34 cellular contexts compared by ENCODE assay signal in genomic region chr14:92931681-92932447, GRCh38. TPM values are rescaled to one million over a fixed set of nuclear protein-coding genes. Genes with fewer than 3 reads are reported as not detected.
"Had no signal": no experiment of that assay in that cellular context is flagged by ENCODE, and none has a peak within 500 bp of the region (broad histone marks: within the 10 kb centered on the region; RNA-seq: fewer than 3 reads in every experiment).

No MANE protein-coding gene starts in this region.

- H3K36me3 ChIP-seq: brain microvascular endothelial cell had no signal

- H3K27ac ChIP-seq: brain microvascular endothelial cell, esophagus muscularis mucosa, foreskin keratinocyte, heart left ventricle, lower lobe of right lung, VCaP had no signal

- H3K4me3 ChIP-seq: esophagus muscularis mucosa, heart left ventricle, lower lobe of right lung, skin epidermis, tibial nerve had no signal

- H3K9me3 Mint-ChIP-seq: activated CD4-positive, alpha-beta memory T cell treated with anti-CD3 and anti-CD28 coated beads for 36 hours; activated CD4-positive, alpha-beta T cell treated with anti-CD3 and anti-CD28 coated beads, Interleukin-2, amount 10 ng/mL, durations not matched to agents 24 days and 14 days; activated naive CD4-positive, alpha-beta T cell treated with anti-CD3 and anti-CD28 coated beads, Interleukin-2, amount 10 ng/mL, durations not matched to agents 7 days and 5 days; activated naive CD8-positive, alpha-beta T cell treated with anti-CD3 and anti-CD28 coated beads, Interleukin-2, amount 10 ng/mL, durations not matched to agents 7 days and 5 days; activated T-helper 1 cell treated with anti-CD3 and anti-CD28 coated beads, Interleukin-12 subunit alpha, Interleukin-12 subunit beta, Interleukin-2, Interleukin-4 antibody, amounts not matched to agents 30 ng/mL and 10 ng/mL and 1 ng/mL, durations not matched to agents 14 hours and 24 hours and 36 hours; endodermal cell; natural killer cell treated with Interleukin-12 subunit alpha and Interleukin-12 subunit beta and Interleukin-15 and Interleukin-18, amount 100 ng/mL, for 72 hours; stimulated activated memory B cell treated with anti-CD40 and anti-IgM and Interleukin-4, amounts not matched to agents 10 μg/mL and 1 μg/mL and 100 μg/mL, for 72 hours; stimulated activated naive CD8-positive, alpha-beta T cell treated with anti-CD3 and anti-CD28 coated beads, Interleukin-15, amount 100 ng/mL, for 72 hours had no signal

- H3K27me3 ChIP-seq: esophagus muscularis mucosa, foreskin keratinocyte, heart left ventricle, tibial nerve had no signal

- H3K9me3 ChIP-seq: esophagus muscularis mucosa, heart left ventricle, lower lobe of right lung, tibial nerve had no signal

- DNase-seq: activated CD4-positive, alpha-beta memory T cell treated with anti-CD3 and anti-CD28 coated beads for 36 hours; activated CD4-positive, alpha-beta T cell treated with anti-CD3 and anti-CD28 coated beads, Interleukin-2, amount 10 ng/mL, durations not matched to agents 24 days and 14 days; activated CD8-positive, alpha-beta memory T cell treated with anti-CD3 and anti-CD28 coated beads, Interleukin-2, amount 50 U/mL, for 4 hours; activated effector memory CD4-positive, alpha-beta T cell treated with anti-CD3 and anti-CD28 coated beads, Interleukin-2, amount 50 U/mL, for 16 hours; activated naive CD4-positive, alpha-beta T cell treated with anti-CD3 and anti-CD28 coated beads, Interleukin-2, amount 10 ng/mL, durations not matched to agents 7 days and 5 days; activated naive CD8-positive, alpha-beta T cell treated with anti-CD3 and anti-CD28 coated beads, Interleukin-2, amount 10 ng/mL, durations not matched to agents 7 days and 5 days; activated T-cell treated with anti-CD3 and anti-CD28 coated beads, Interleukin-2, amount 50 U/mL, for 1 hour; brain microvascular endothelial cell; caudate nucleus; endodermal cell; hypothalamus; lower lobe of right lung; mesendoderm; stimulated activated CD4-positive, alpha-beta T cell treated with anti-CD3 and anti-CD28 coated beads, Interleukin-4, amount 100 ng/mL, for 24 hours; stimulated activated naive CD8-positive, alpha-beta T cell treated with anti-CD3 and anti-CD28 coated beads, Interleukin-15, amount 100 ng/mL, for 72 hours; substantia nigra had no signal

- H3K27me3 Mint-ChIP-seq: activated CD4-positive, alpha-beta memory T cell treated with anti-CD3 and anti-CD28 coated beads for 36 hours; activated CD4-positive, alpha-beta T cell treated with anti-CD3 and anti-CD28 coated beads, Interleukin-2, amount 10 ng/mL, durations not matched to agents 24 days and 14 days; activated naive CD4-positive, alpha-beta T cell treated with anti-CD3 and anti-CD28 coated beads, Interleukin-2, amount 10 ng/mL, durations not matched to agents 7 days and 5 days; activated naive CD8-positive, alpha-beta T cell treated with anti-CD3 and anti-CD28 coated beads, Interleukin-2, amount 10 ng/mL, durations not matched to agents 7 days and 5 days; natural killer cell treated with Interleukin-12 subunit alpha and Interleukin-12 subunit beta and Interleukin-15 and Interleukin-18, amount 100 ng/mL, for 72 hours; stimulated activated memory B cell treated with anti-CD40 and anti-IgM and Interleukin-4, amounts not matched to agents 10 μg/mL and 1 μg/mL and 100 μg/mL, for 72 hours; stimulated activated naive CD8-positive, alpha-beta T cell treated with anti-CD3 and anti-CD28 coated beads, Interleukin-15, amount 100 ng/mL, for 72 hours had no signal

- H3K27ac Mint-ChIP-seq: activated CD4-positive, alpha-beta memory T cell treated with anti-CD3 and anti-CD28 coated beads for 36 hours; activated CD4-positive, alpha-beta T cell treated with anti-CD3 and anti-CD28 coated beads, Interleukin-2, amount 10 ng/mL, durations not matched to agents 24 days and 14 days; activated naive CD4-positive, alpha-beta T cell treated with anti-CD3 and anti-CD28 coated beads, Interleukin-2, amount 10 ng/mL, durations not matched to agents 7 days and 5 days; activated naive CD8-positive, alpha-beta T cell treated with anti-CD3 and anti-CD28 coated beads, Interleukin-2, amount 10 ng/mL, durations not matched to agents 7 days and 5 days; activated T-helper 1 cell treated with anti-CD3 and anti-CD28 coated beads, Interleukin-12 subunit alpha, Interleukin-12 subunit beta, Interleukin-2, Interleukin-4 antibody, amounts not matched to agents 30 ng/mL and 10 ng/mL and 1 ng/mL, durations not matched to agents 14 hours and 24 hours and 36 hours; endodermal cell; natural killer cell treated with Interleukin-12 subunit alpha and Interleukin-12 subunit beta and Interleukin-15 and Interleukin-18, amount 100 ng/mL, for 72 hours; stimulated activated memory B cell treated with anti-CD40 and anti-IgM and Interleukin-4, amounts not matched to agents 10 μg/mL and 1 μg/mL and 100 μg/mL, for 72 hours had no signal

- H3K4me3 Mint-ChIP-seq: activated CD4-positive, alpha-beta memory T cell treated with anti-CD3 and anti-CD28 coated beads for 36 hours; activated CD4-positive, alpha-beta T cell treated with anti-CD3 and anti-CD28 coated beads, Interleukin-2, amount 10 ng/mL, durations not matched to agents 24 days and 14 days; activated naive CD4-positive, alpha-beta T cell treated with anti-CD3 and anti-CD28 coated beads, Interleukin-2, amount 10 ng/mL, durations not matched to agents 7 days and 5 days; activated naive CD8-positive, alpha-beta T cell treated with anti-CD3 and anti-CD28 coated beads, Interleukin-2, amount 10 ng/mL, durations not matched to agents 7 days and 5 days; activated T-helper 1 cell treated with anti-CD3 and anti-CD28 coated beads, Interleukin-12 subunit alpha, Interleukin-12 subunit beta, Interleukin-2, Interleukin-4 antibody, amounts not matched to agents 30 ng/mL and 10 ng/mL and 1 ng/mL, durations not matched to agents 14 hours and 24 hours and 36 hours; endodermal cell; natural killer cell treated with Interleukin-12 subunit alpha and Interleukin-12 subunit beta and Interleukin-15 and Interleukin-18, amount 100 ng/mL, for 72 hours; stimulated activated memory B cell treated with anti-CD40 and anti-IgM and Interleukin-4, amounts not matched to agents 10 μg/mL and 1 μg/mL and 100 μg/mL, for 72 hours; stimulated activated naive CD8-positive, alpha-beta T cell treated with anti-CD3 and anti-CD28 coated beads, Interleukin-15, amount 100 ng/mL, for 72 hours had no signal

- H3K4me1 ChIP-seq: esophagus muscularis mucosa, heart left ventricle, lower lobe of right lung had no signal

- H3K36me3 Mint-ChIP-seq: activated CD4-positive, alpha-beta memory T cell treated with anti-CD3 and anti-CD28 coated beads for 36 hours; activated naive CD4-positive, alpha-beta T cell treated with anti-CD3 and anti-CD28 coated beads, Interleukin-2, amount 10 ng/mL, durations not matched to agents 7 days and 5 days; activated naive CD8-positive, alpha-beta T cell treated with anti-CD3 and anti-CD28 coated beads, Interleukin-2, amount 10 ng/mL, durations not matched to agents 7 days and 5 days; natural killer cell treated with Interleukin-12 subunit alpha and Interleukin-12 subunit beta and Interleukin-15 and Interleukin-18, amount 100 ng/mL, for 72 hours had no signal

- H3K4me1 Mint-ChIP-seq: activated CD4-positive, alpha-beta T cell treated with anti-CD3 and anti-CD28 coated beads, Interleukin-2, amount 10 ng/mL, durations not matched to agents 24 days and 14 days; activated naive CD4-positive, alpha-beta T cell treated with anti-CD3 and anti-CD28 coated beads, Interleukin-2, amount 10 ng/mL, durations not matched to agents 7 days and 5 days; activated naive CD8-positive, alpha-beta T cell treated with anti-CD3 and anti-CD28 coated beads, Interleukin-2, amount 10 ng/mL, durations not matched to agents 7 days and 5 days; endodermal cell; stimulated activated naive CD8-positive, alpha-beta T cell treated with anti-CD3 and anti-CD28 coated beads, Interleukin-15, amount 100 ng/mL, for 72 hours had no signal

RNA-seq across cellular contexts. Expression of gene CHGA, which starts 8.9 kb away (rescaled TPM):
- total RNA-seq: activated CD4-positive, alpha-beta memory T cell treated with anti-CD3 and anti-CD28 coated beads for 36 hours; activated CD4-positive, alpha-beta T cell treated with anti-CD3 and anti-CD28 coated beads, Interleukin-2, amount 10 ng/mL, durations not matched to agents 24 days and 14 days; activated CD8-positive, alpha-beta memory T cell treated with anti-CD3 and anti-CD28 coated beads for 36 hours; activated naive CD8-positive, alpha-beta T cell treated with anti-CD3 and anti-CD28 coated beads, Interleukin-2, amount 10 ng/mL, durations not matched to agents 7 days and 5 days; activated T-helper 1 cell treated with anti-CD3 and anti-CD28 coated beads, Interleukin-12 subunit alpha, Interleukin-12 subunit beta, Interleukin-2, Interleukin-4 antibody, amounts not matched to agents 30 ng/mL and 10 ng/mL and 1 ng/mL, durations not matched to agents 14 hours and 24 hours and 36 hours; astrocyte; foreskin keratinocyte; heart left ventricle; kidney epithelial cell; mononuclear cell; natural killer cell treated with Interleukin-12 subunit alpha and Interleukin-12 subunit beta and Interleukin-15 and Interleukin-18, amount 100 ng/mL, for 72 hours; osteoblast; renal cortical epithelial cell; sciatic nerve; T-helper 1 cell treated with Interleukin-12 subunit alpha and Interleukin-12 subunit beta and Interleukin-4 antibody, amounts not matched to agents 30 ng/mL and 1 ng/mL, for 36 hours; tibial nerve; ureter had no signal
- polyA plus RNA-seq: foreskin keratinocyte had no signal
